ENCODE assay signal across 15 cellular contexts in genomic region chr7:128435311-128435654, GRCh38. TPM values are rescaled to one million over a fixed set of nuclear protein-coding genes. Genes with fewer than 3 reads are reported as not detected.
A peak's percentile ranks its signal among the peaks of the same experiment; 100 is the strongest.
DNase-seq lines count a peak whose midpoint lies in the region; ATAC-seq, FAIRE-seq and TF ChIP-seq lines count a peak whose summit lies in the region.
"Had no signal": no experiment of that assay in that cellular context is flagged by ENCODE, and none has a peak within 500 bp of the region (broad histone marks: within the 10 kb centered on the region; RNA-seq: fewer than 3 reads in every experiment).

No MANE protein-coding gene starts in this region.

- H3K4me1 ChIP-seq in HepG2 (ENCODE audit: insufficient read depth, low read length) = peaks cover 40% of the 10 kb centered on the region
- no peaks in the 10 kb centered on the region for H3K4me1 ChIP-seq in right lobe of liver
- peaks cover 63% of the 10 kb centered on the region for H3K4me1 ChIP-seq in PC-9 (replicated peaks; ENCODE audit: insufficient read depth)
- peaks cover 0 to 66% (median 22%) of the 10 kb centered on the region in 3 donors for H3K4me1 ChIP-seq in esophagus squamous epithelium
- H3K4me1 ChIP-seq: HAP-1 had no signal

- 0% methylated on average over 3 of the region's 3 CpGs for WGBS in HepG2 (ENCODE audit: low lambda C conversion rate)
- WGBS in right lobe of liver (ENCODE audit: insufficient coverage, low coverage, low lambda C conversion rate, missing lambda C conversion rate) = 75% methylated on average over 2 of the region's 3 CpGs
- 39 to 65% methylated on average over 3 of the region's 3 CpGs for WGBS in esophagus squamous epithelium, 2 donors

- H3K36me3 ChIP-seq in HepG2 (replicated peaks in 1 of 2; ENCODE audit: control insufficient read depth in 1 of 2, insufficient read depth in 2 of 2, low read length in 2 of 2) (no peaks in the 10 kb centered on the region), right lobe of liver (no peaks in the 10 kb centered on the region), PC-9 (ENCODE audit: low read depth) (no peaks in the 10 kb centered on the region), esophagus squamous epithelium (no peaks in the 10 kb centered on the region)
- H3K36me3 ChIP-seq: HAP-1 had no signal

- H3K27me3 ChIP-seq in HepG2 (ENCODE audit: control insufficient read depth in 1 of 2, insufficient read depth in 2 of 2, low read length in 2 of 2) (peaks cover 2 to 10% of the 10 kb centered on the region in 2 experiments; a peak in 2 of 5 replicates), right lobe of liver (no peaks in the 10 kb centered on the region), PC-9 (ENCODE audit: insufficient read depth, low read depth) (no peaks in the 10 kb centered on the region), esophagus squamous epithelium (no peaks in the 10 kb centered on the region)

- intact Hi-C loops in HepG2 (cut with micrococcal nuclease; ENCODE audit: unreplicated experiment) (no loop called here), right lobe of liver (cut with DNase I) (no loop called here), PC-9 (cut with micrococcal nuclease; ENCODE audit: unreplicated experiment) (no loop called here), esophagus squamous epithelium (cut with DNase I) (no loop called here)

- no peaks in the 10 kb centered on the region for H3K79me2 ChIP-seq in HepG2 (ENCODE audit: insufficient read depth, low read length)
- H3K79me2 ChIP-seq in PC-9 (ENCODE audit: low read depth) = no peaks in the 10 kb centered on the region

- POLR2A ChIA-PET in HepG2 (lab: Yijun Ruan, JAX) = interaction anchor here (1.0 to 3.3 kb wide), 6 partner anchors 9 to 26 kb away, joined by 3 to 54 read pairs (median 6); partner anchors contain the start of gene HILPDA
- POLR2A ChIA-PET in PC-9 (lab: Charles Lee; ENCODE audit: unreplicated experiment) = interaction anchor here (0.5 kb wide), 1 partner anchor 18 kb away, joined by 4 read pairs; no protein-coding TSS in a partner anchor

- H2AFZ ChIP-seq in HepG2 (ENCODE audit: low read length) = no peak overlapping the region
- peak overlapping the region; percentile 39; the same call in 1 of the 2 replicates for H2AFZ ChIP-seq in PC-9

- TF ChIP-seq EP300 in HepG2 (IDR thresholded peaks at IDR 0.05; ENCODE audit: low read depth in 2 of 2, low read length in 2 of 2) (peak in 1 of 2 experiments; percentile 74; a peak in 2 of 4 replicates), HepG2 (CRISPR knock-in tag; IDR thresholded peaks at IDR 0.05; ENCODE audit: borderline replicate concordance) (peak; percentile 40; the same call in 1 of the 2 replicates)

- peak overlapping the region; percentile 39; the same call in 1 of the 2 replicates for H3K4me2 ChIP-seq in HepG2 (ENCODE audit: low read depth, low read length)
- H3K4me2 ChIP-seq in PC-9 = peak overlapping the region; percentile 50

- DNase-seq in HepG2 (ENCODE audit: low spot score) (peak; percentile 65), right lobe of liver (no peak), PC-9 (peak in 1 of 2 experiments; percentile 89), esophagus squamous epithelium (lab: John Stamatoyannopoulos, UW) (no peak), activated T-cell treated with anti-CD3 and anti-CD28 coated beads for 4 hours (no peak), kidney tubule cell (ENCODE audit: low spot score) (no peak)
- DNase-seq in activated CD8-positive, alpha-beta memory T cell treated with anti-CD3 and anti-CD28 coated beads, Interleukin-2, amount 50 U/mL, for 4 hours = no peak
- DNase-seq: NCI-H1105, NCI-H187, NCI-H2171 treated with DMSO at 0.1 percent for 48 hours, NCI-H510A, NCI-H82 had no signal

- H4K20me1 ChIP-seq in HepG2 (ENCODE audit: insufficient read depth, low read length) (no peaks in the 10 kb centered on the region), PC-9 (ENCODE audit: insufficient read depth) (no peaks in the 10 kb centered on the region)

- no peak overlapping the region for H3K27ac ChIP-seq in HepG2 (ENCODE audit: extremely low read length, insufficient read depth, low read length)
- no peak overlapping the region for H3K27ac ChIP-seq in right lobe of liver
- H3K27ac ChIP-seq in PC-9 = peak overlapping the region; percentile 64
- H3K27ac ChIP-seq in esophagus squamous epithelium = peak overlapping the region in 3 of 4 donors; percentile 3 to 86 (median 59)

- H3K4me3 ChIP-seq in HepG2 (replicated peaks in 1 of 3; ENCODE audit: insufficient read depth in 1 of 3, low read depth in 2 of 3, low read length in 3 of 3) (no peak overlapping the region), right lobe of liver (no peak overlapping the region), PC-9 (no peak overlapping the region), esophagus squamous epithelium (no peak overlapping the region)
- H3K4me3 ChIP-seq: HAP-1 had no signal

- H3K9me2 ChIP-seq in PC-9 (ENCODE audit: insufficient read depth) = no peaks in the 10 kb centered on the region

- TF ChIP-seq RAD21 in HepG2 (CRISPR knock-in tag; IDR thresholded peaks at IDR 0.05) = no peak

- H3F3A ChIP-seq in PC-9 (ENCODE audit: insufficient read depth, low read depth) = peaks cover 34% of the 10 kb centered on the region

- no peak overlapping the region for H3K9ac ChIP-seq in HepG2 (ENCODE audit: insufficient read depth, low read depth, low read length)

- BruUV-seq in HepG2 (replicated peaks; lab: Mats Ljungman, UMichigan) (no TSS peak), PC-9 (replicated peaks; lab: Mats Ljungman, UMichigan) (no TSS peak)

- H3K9me3 ChIP-seq in HepG2 (ENCODE audit: low read length) (no peaks in the 10 kb centered on the region), right lobe of liver (no peaks in the 10 kb centered on the region), PC-9 (ENCODE audit: insufficient read depth, low read depth) (no peaks in the 10 kb centered on the region), esophagus squamous epithelium (no peaks in the 10 kb centered on the region)
- H3K9me3 ChIP-seq: HAP-1 had no signal

- ATAC-seq in HepG2 (peak; percentile 67), right lobe of liver (no peak), GM21381 (IDR thresholded peaks at IDR 0.05; ENCODE audit: unreplicated experiment) (no peak)
- ATAC-seq: Right ventricle myocardium inferior had no signal

- FAIRE-seq in HepG2 (lab: Jason Lieb, UNC) = peak; percentile 83

- in situ Hi-C loops in HepG2 (cut with HindIII; ENCODE audit: extremely low pct_ligation_motif_present, low pct_unique_long_range_greater_than_20kb) = loop anchor here (25.0 kb wide), 1 partner anchor 452 kb away; no protein-coding TSS in a partner anchor

- CTCF ChIA-PET in HepG2 (lab: Yijun Ruan, JAX; ENCODE audit: low intra/inter-chr PET ratio, low total read pairs) = interaction anchor here (2.1 kb wide), 1 partner anchor 26 kb away, joined by 7 read pairs; no protein-coding TSS in a partner anchor
- CTCF ChIA-PET in PC-9 (lab: Charles Lee) = interaction anchor here (0.5 to 1.0 kb wide), 4 partner anchors 10 to 915 kb away, joined by 3 to 20 read pairs (median 6); no protein-coding TSS in a partner anchor

- TF ChIP-seq CTCF in HepG2 (CRISPR knock-in tag; IDR thresholded peaks at IDR 0.05) (no peak), right lobe of liver (IDR thresholded peaks at IDR 0.05) (no peak), PC-9 (conservative IDR thresholded peaks at IDR 0.05) (no peak), esophagus squamous epithelium (IDR thresholded peaks at IDR 0.05) (no peak)

- no peak for TF ChIP-seq POLR2A in HepG2 (IDR thresholded peaks at IDR 0.05; ENCODE audit: insufficient read depth in 1 of 2, low read depth in 2 of 2, low read length in 2 of 2)
- no peak for TF ChIP-seq POLR2A in right lobe of liver (IDR thresholded peaks at IDR 0.05)
- no peak for TF ChIP-seq POLR2A in esophagus squamous epithelium (IDR thresholded peaks at IDR 0.05)

RNA-seq across cellular contexts. Expression of gene HILPDA, which starts 20.4 kb away (rescaled TPM):
- 8.6 and 11.1 TPM in 2 replicates for total RNA-seq in HepG2 (2016; rRNA removed; fragmentation: Illumina TruSeq; extraction: Trizol)
- total RNA-seq in HepG2 (2016; cell fraction: cytosol; rRNA removed; fragmentation: Illumina TruSeq; extraction: Trizol; ENCODE audit: low read depth) = 5.5 and 6.1 TPM in 2 replicates
- total RNA-seq in HepG2 (2016; cell fraction: insoluble cytoplasmic fraction; rRNA removed; fragmentation: Illumina TruSeq; extraction: Trizol) = 9.8 and 10.4 TPM in 2 replicates
- 9.5 and 9.7 TPM in 2 replicates for total RNA-seq in HepG2 (2016; cell fraction: membrane; rRNA removed; fragmentation: Illumina TruSeq; extraction: Trizol)
- 7.8 and 10.3 TPM in 2 replicates for total RNA-seq in HepG2 (2016; cell fraction: nucleus; rRNA removed; fragmentation: Illumina TruSeq; extraction: Trizol)
- polyA plus RNA-seq in HepG2 (2011; rRNA removed) = 43.1 and 44.0 TPM in 2 replicates
- polyA plus RNA-seq in HepG2 (2011; cell fraction: cytosol; rRNA removed) = 32.3 and 32.9 TPM in 2 replicates
- polyA plus RNA-seq in HepG2 (2011; cell fraction: nucleus; rRNA removed) = 35.8 and 42.7 TPM in 2 replicates
- 13.1 and 14.9 TPM in 2 replicates for polyA plus RNA-seq in HepG2 (2012)
- polyA plus RNA-seq in HepG2 (2016; cell fraction: cytosol; fragmentation: Illumina TruSeq; extraction: Trizol; ENCODE audit: low read depth) = 2.2 and 3.3 TPM in 2 replicates
- polyA plus RNA-seq in HepG2 (2016; cell fraction: insoluble cytoplasmic fraction; fragmentation: Illumina TruSeq; extraction: Trizol; ENCODE audit: low read depth) = 8.9 and 9.4 TPM in 2 replicates
- 4.4 and 4.9 TPM in 2 replicates for polyA plus RNA-seq in HepG2 (2016; cell fraction: membrane; fragmentation: Illumina TruSeq; extraction: Trizol; ENCODE audit: low read depth)
- polyA plus RNA-seq in HepG2 (2016; cell fraction: nucleus; fragmentation: Illumina TruSeq; extraction: Trizol; ENCODE audit: insufficient read depth, low read depth) = 10.1 and 10.3 TPM in 2 replicates
- polyA minus RNA-seq in HepG2 (2011; rRNA and poly(A)+ RNA removed; ENCODE audit: low replicate concordance) = 30.3 and 48.5 TPM in 2 replicates
- polyA minus RNA-seq in HepG2 (2011; cell fraction: cytosol; rRNA and poly(A)+ RNA removed) = 12.9 and 14.9 TPM in 2 replicates
- polyA minus RNA-seq in HepG2 (2011; cell fraction: nucleus; rRNA and poly(A)+ RNA removed) = 12.4 and 27.1 TPM in 2 replicates
- 10 to 100 TPM in 1 of 6 experiments, 1 to 10 TPM in 5; 1.8 to 60.6 (median 3.6) TPM for total RNA-seq in right lobe of liver
- 22.8 and 30.3 TPM in 2 replicates for total RNA-seq in PC-9 (2021)
- 10 to 100 TPM; 17.6 to 53.0 (median 21.9) TPM for total RNA-seq in esophagus squamous epithelium

RNA-seq across cellular contexts. Expression of gene IMPDH1, which starts 25.5 kb away (rescaled TPM):
- 18.4 and 22.8 TPM in 2 replicates for total RNA-seq in HepG2 (2016; rRNA removed; fragmentation: Illumina TruSeq; extraction: Trizol)
- 12.3 and 12.6 TPM in 2 replicates for total RNA-seq in HepG2 (2016; cell fraction: cytosol; rRNA removed; fragmentation: Illumina TruSeq; extraction: Trizol; ENCODE audit: low read depth)
- 15.4 and 23.8 TPM in 2 replicates for total RNA-seq in HepG2 (2016; cell fraction: insoluble cytoplasmic fraction; rRNA removed; fragmentation: Illumina TruSeq; extraction: Trizol)
- 28.1 and 28.2 TPM in 2 replicates for total RNA-seq in HepG2 (2016; cell fraction: membrane; rRNA removed; fragmentation: Illumina TruSeq; extraction: Trizol)
- total RNA-seq in HepG2 (2016; cell fraction: nucleus; rRNA removed; fragmentation: Illumina TruSeq; extraction: Trizol) = 12.6 and 19.2 TPM in 2 replicates
- 34.0 and 49.9 TPM in 2 replicates for polyA plus RNA-seq in HepG2 (2011; rRNA removed)
- 31.4 and 37.8 TPM in 2 replicates for polyA plus RNA-seq in HepG2 (2011; cell fraction: cytosol; rRNA removed)
- 92.2 and 93.4 TPM in 2 replicates for polyA plus RNA-seq in HepG2 (2011; cell fraction: nucleus; rRNA removed)
- polyA plus RNA-seq in HepG2 (2012) = 25.0 and 27.5 TPM in 2 replicates
- polyA plus RNA-seq in HepG2 (2016; cell fraction: cytosol; fragmentation: Illumina TruSeq; extraction: Trizol; ENCODE audit: low read depth) = 18.4 and 18.5 TPM in 2 replicates
- polyA plus RNA-seq in HepG2 (2016; cell fraction: insoluble cytoplasmic fraction; fragmentation: Illumina TruSeq; extraction: Trizol; ENCODE audit: low read depth) = 20.6 and 24.8 TPM in 2 replicates
- polyA plus RNA-seq in HepG2 (2016; cell fraction: membrane; fragmentation: Illumina TruSeq; extraction: Trizol; ENCODE audit: low read depth) = 26.7 and 29.0 TPM in 2 replicates
- 29.2 and 34.5 TPM in 2 replicates for polyA plus RNA-seq in HepG2 (2016; cell fraction: nucleus; fragmentation: Illumina TruSeq; extraction: Trizol; ENCODE audit: insufficient read depth, low read depth)
- polyA minus RNA-seq in HepG2 (2011; rRNA and poly(A)+ RNA removed; ENCODE audit: low replicate concordance) = 82.0 and 176 TPM in 2 replicates
- 19.3 and 30.8 TPM in 2 replicates for polyA minus RNA-seq in HepG2 (2011; cell fraction: cytosol; rRNA and poly(A)+ RNA removed)
- polyA minus RNA-seq in HepG2 (2011; cell fraction: nucleus; rRNA and poly(A)+ RNA removed) = 26.3 and 29.8 TPM in 2 replicates
- total RNA-seq in right lobe of liver = 1 to 10 TPM; 3.0 to 9.8 (median 5.5) TPM
- 119 and 123 TPM in 2 replicates for total RNA-seq in PC-9 (2021)
- 10 to 100 TPM; 30.2 to 53.7 (median 41.6) TPM for total RNA-seq in esophagus squamous epithelium

RNA-seq across cellular contexts. Expression of gene METTL2B, which starts 41.3 kb away (rescaled TPM):
- total RNA-seq in HepG2 (2016; rRNA removed; fragmentation: Illumina TruSeq; extraction: Trizol) = 33.1 and 40.1 TPM in 2 replicates
- total RNA-seq in HepG2 (2016; cell fraction: cytosol; rRNA removed; fragmentation: Illumina TruSeq; extraction: Trizol; ENCODE audit: low read depth) = 6.7 and 7.5 TPM in 2 replicates
- total RNA-seq in HepG2 (2016; cell fraction: insoluble cytoplasmic fraction; rRNA removed; fragmentation: Illumina TruSeq; extraction: Trizol) = 38.6 and 39.4 TPM in 2 replicates
- 10.1 and 11.9 TPM in 2 replicates for total RNA-seq in HepG2 (2016; cell fraction: membrane; rRNA removed; fragmentation: Illumina TruSeq; extraction: Trizol)
- total RNA-seq in HepG2 (2016; cell fraction: nucleus; rRNA removed; fragmentation: Illumina TruSeq; extraction: Trizol) = 31.5 and 32.5 TPM in 2 replicates
- 15.5 and 17.4 TPM in 2 replicates for polyA plus RNA-seq in HepG2 (2011; rRNA removed)
- polyA plus RNA-seq in HepG2 (2011; cell fraction: cytosol; rRNA removed) = 8.4 and 12.3 TPM in 2 replicates
- 7.7 and 10.8 TPM in 2 replicates for polyA plus RNA-seq in HepG2 (2011; cell fraction: nucleus; rRNA removed)
- polyA plus RNA-seq in HepG2 (2012) = 11.3 TPM in 2 replicates
- 4.4 and 5.8 TPM in 2 replicates for polyA plus RNA-seq in HepG2 (2016; cell fraction: cytosol; fragmentation: Illumina TruSeq; extraction: Trizol; ENCODE audit: low read depth)
- polyA plus RNA-seq in HepG2 (2016; cell fraction: insoluble cytoplasmic fraction; fragmentation: Illumina TruSeq; extraction: Trizol; ENCODE audit: low read depth) = 26.3 and 32.1 TPM in 2 replicates
- 5.4 and 10.5 TPM in 2 replicates for polyA plus RNA-seq in HepG2 (2016; cell fraction: membrane; fragmentation: Illumina TruSeq; extraction: Trizol; ENCODE audit: low read depth)
- polyA plus RNA-seq in HepG2 (2016; cell fraction: nucleus; fragmentation: Illumina TruSeq; extraction: Trizol; ENCODE audit: insufficient read depth, low read depth) = 29.3 and 39.8 TPM in 2 replicates
- polyA minus RNA-seq in HepG2 (2011; rRNA and poly(A)+ RNA removed; ENCODE audit: low replicate concordance) = 13.1 and 35.5 TPM in 2 replicates
- polyA minus RNA-seq in HepG2 (2011; cell fraction: cytosol; rRNA and poly(A)+ RNA removed) = 10.6 and 11.3 TPM in 2 replicates
- polyA minus RNA-seq in HepG2 (2011; cell fraction: nucleus; rRNA and poly(A)+ RNA removed) = 36.1 and 39.4 TPM in 2 replicates
- total RNA-seq in right lobe of liver = 10 to 100 TPM; 10.8 to 15.1 (median 13.6) TPM
- 39.2 and 41.9 TPM in 2 replicates for total RNA-seq in PC-9 (2021)
- total RNA-seq in esophagus squamous epithelium = 10 to 100 TPM; 20.2 to 26.6 (median 24.5) TPM

Comparison
In these comparisons a context has a peak if more than half of its experiments do, and no peak if none do; other contexts are left out.
1. H3K27ac ChIP-seq: peak in PC-9 (single experiment) and esophagus squamous epithelium (3 of 4); none in HepG2 (single experiment) and right lobe of liver (0 of 3).